ENCODE assay signal across 1 cellular context in genomic region chrX:101386542-101386885, GRCh38.
TF ChIP-seq lines count a peak whose summit lies in the region.

No MANE protein-coding gene starts in this region.

TF ChIP-seq in K562, 482 proteins besides CTCF, POLR2A, EP300 and RAD21:
- TF ChIP-seq CEBPB (tag; IDR thresholded peaks at IDR 0.05) (no peak), HDAC6 (IDR thresholded peaks at IDR 0.05; ENCODE audit: low read depth, low read length) (no peak), SLC30A9 (CRISPR knock-in tag; IDR thresholded peaks at IDR 0.05) (no peak), ZNF175 (CRISPR knock-in tag; IDR thresholded peaks at IDR 0.05; ENCODE audit: low read depth) (0 out of 2 replicates have a peak, but pooled peaks have one; percentile 13), ZNF592 (IDR thresholded peaks at IDR 0.05) (peak; percentile 18; the same call in 1 of the 2 replicates), NCOR1 (IDR thresholded peaks at IDR 0.05) (peak; percentile 42; the same call in 1 of the 2 replicates), ARHGAP35 (IDR thresholded peaks at IDR 0.05; ENCODE audit: partially characterized antibody) (no peak), EHMT2 (IDR thresholded peaks at IDR 0.05) (no peak), ZFPM2 (CRISPR knock-in tag; IDR thresholded peaks at IDR 0.05) (no peak), FOSL1 (tag; conservative IDR thresholded peaks at IDR 0.05) (no peak; the same call in 1 of the 2 replicates), RBM14 (IDR thresholded peaks at IDR 0.05; ENCODE audit: borderline replicate concordance, insufficient read depth, low read depth, low read length) (no peak), ATF3 (IDR thresholded peaks at IDR 0.05) (peak; percentile 1; the same call in 1 of the 2 replicates), ATF3 (CRISPR knock-in tag; conservative IDR thresholded peaks at IDR 0.05) (no peak), CREB5 (CRISPR knock-in tag; IDR thresholded peaks at IDR 0.05) (no peak), C11orf30 (IDR thresholded peaks at IDR 0.05; ENCODE audit: low read depth) (peak; percentile 55; the same call in 1 of the 2 replicates), DPF2 (IDR thresholded peaks at IDR 0.05) (peak; percentile 39), ID3 (CRISPR knock-in tag; IDR thresholded peaks at IDR 0.05) (no peak), ID3 (tag; IDR thresholded peaks at IDR 0.05) (no peak), POLR2AphosphoS5 (IDR thresholded peaks at IDR 0.05; ENCODE audit: control insufficient read depth, insufficient read depth, low read depth, low read length) (no peak), HDAC2 (IDR thresholded peaks at IDR 0.05) (0 out of 2 replicates have a peak, but pooled peaks have one; percentile 0), STAT5A (IDR thresholded peaks at IDR 0.05; ENCODE audit: borderline replicate concordance, low read length) (peak; percentile 39; the same call in 1 of the 2 replicates), NR2C2 (CRISPR knock-in tag; IDR thresholded peaks at IDR 0.05) (no peak), NR2C2 (tag; IDR thresholded peaks at IDR 0.05) (peak; percentile 70; the same call in 1 of the 2 replicates), NR0B1 (IDR thresholded peaks at IDR 0.05; ENCODE audit: partially characterized antibody) (no peak), KLF13 (tag; IDR thresholded peaks at IDR 0.05; ENCODE audit: borderline replicate concordance, low read depth) (no peak), ZNF778 (CRISPR knock-in tag; IDR thresholded peaks at IDR 0.05) (no peak), USF2 (CRISPR knock-in tag; IDR thresholded peaks at IDR 0.05) (no peak), ZNF316 (IDR thresholded peaks at IDR 0.05) (peak; percentile 50; the same call in 1 of the 2 replicates), NFE2 (IDR thresholded peaks at IDR 0.05; ENCODE audit: low read depth) (peak; percentile 60), SMARCB1 (IDR thresholded peaks at IDR 0.05; ENCODE audit: insufficient read length, low read depth) (no peak), NR2C1 (IDR thresholded peaks at IDR 0.05) (no peak), NR2C1 (tag; IDR thresholded peaks at IDR 0.05) (0 out of 2 replicates have a peak, but pooled peaks have one; percentile 0), NFE2L1 (tag; IDR thresholded peaks at IDR 0.05; ENCODE audit: borderline replicate concordance, low read depth) (peak; percentile 5; the same call in 1 of the 2 replicates), BRF1 (IDR thresholded peaks at IDR 0.05; ENCODE audit: borderline replicate concordance, extremely low read depth, insufficient read length) (no peak), ZNF174 (CRISPR knock-in tag; IDR thresholded peaks at IDR 0.05) (no peak), ZNF740 (CRISPR knock-in tag; IDR thresholded peaks at IDR 0.05) (no peak), ZNF740 (tag; IDR thresholded peaks at IDR 0.05) (no peak), CLOCK (CRISPR knock-in tag; IDR thresholded peaks at IDR 0.05; ENCODE audit: borderline replicate concordance) (no peak), HIVEP1 (CRISPR knock-in tag; IDR thresholded peaks at IDR 0.05) (no peak), ZEB2 (IDR thresholded peaks at IDR 0.05) (no peak), MAFF (IDR thresholded peaks at IDR 0.05; ENCODE audit: low read length) (peak; percentile 38; the same call in 1 of the 2 replicates), JUND (IDR thresholded peaks at IDR 0.05; ENCODE audit: borderline replicate concordance, low read depth, low read length) (0 out of 2 replicates have a peak, but pooled peaks have one; percentile 5), JUND (tag; IDR thresholded peaks at IDR 0.05; ENCODE audit: borderline replicate concordance, low read depth, low read length) (no peak), HDAC3 (IDR thresholded peaks at IDR 0.05; ENCODE audit: borderline replicate concordance, partially characterized antibody) (no peak), ZKSCAN8 (CRISPR knock-in tag; IDR thresholded peaks at IDR 0.05) (no peak)
